20 cellular contexts compared by ENCODE assay signal in genomic region chr9:134331186-134332025, GRCh38. TPM values are rescaled to one million over a fixed set of nuclear protein-coding genes. Genes with fewer than 3 reads are reported as not detected.
A peak's percentile ranks its signal among the peaks of the same experiment; 100 is the strongest.
DNase-seq lines count a peak whose midpoint lies in the region; ATAC-seq, FAIRE-seq and TF ChIP-seq lines count a peak whose summit lies in the region.
"Had no signal": no experiment of that assay in that cellular context is flagged by ENCODE, and none has a peak within 500 bp of the region (broad histone marks: within the 10 kb centered on the region; RNA-seq: fewer than 3 reads in every experiment).

No MANE protein-coding gene starts in this region.

- no peak overlapping the region for H2AFZ ChIP-seq in astrocyte (ENCODE audit: low read depth, low read length)
- H2AFZ ChIP-seq in HepG2 (ENCODE audit: low read length): no peak overlapping the region

- in situ Hi-C loops in HepG2 (cut with HindIII; ENCODE audit: extremely low pct_ligation_motif_present, low pct_unique_long_range_greater_than_20kb): loop anchor here (10.0 kb wide), 1 partner anchor 267 kb away; the partner anchor contains the start of gene BRD3

- 91% methylated on average over 17 of the region's 30 CpGs for WGBS in HepG2 (ENCODE audit: low lambda C conversion rate)

- no peak for TF ChIP-seq POLR2A in HepG2 (IDR thresholded peaks at IDR 0.05; ENCODE audit: insufficient read depth in 1 of 2, low read depth in 2 of 2, low read length in 2 of 2)

- no peaks in the 10 kb centered on the region for H3K27me3 Mint-ChIP-seq in astrocyte (ENCODE audit: low read depth, unreplicated experiment)
- H3K27me3 Mint-ChIP-seq in Caco-2 (ENCODE audit: insufficient read depth, unreplicated experiment): no peaks in the 10 kb centered on the region
- H3K27me3 Mint-ChIP-seq: activated T-helper 17 cell treated with anti-CD3 and anti-CD28 coated beads, Interleukin-2, amount 50 U/mL, for 72 hours; naive thymus-derived CD8-positive, alpha-beta T cell had no signal

- H4K20me1 ChIP-seq in astrocyte (ENCODE audit: insufficient read depth, low read length): peaks cover 95% of the 10 kb centered on the region
- H4K20me1 ChIP-seq in HepG2 (ENCODE audit: insufficient read depth, low read length): peaks cover 57% of the 10 kb centered on the region; the same call in 1 of the 2 replicates

- FAIRE-seq in astrocyte (lab: Jason Lieb, UNC): no peak
- no peak for FAIRE-seq in HepG2 (lab: Jason Lieb, UNC)
- FAIRE-seq: D721Med, frontal cortex had no signal

- no peaks in the 10 kb centered on the region for H3K36me3 Mint-ChIP-seq in astrocyte (ENCODE audit: low read depth, unreplicated experiment)
- no peaks in the 10 kb centered on the region for H3K36me3 Mint-ChIP-seq in Caco-2 (ENCODE audit: insufficient read depth, unreplicated experiment)
- H3K36me3 Mint-ChIP-seq: naive thymus-derived CD8-positive, alpha-beta T cell had no signal

- POLR2A ChIA-PET in HEK293 (lab: Yijun Ruan, JAX) (no interaction called here), HepG2 (lab: Yijun Ruan, JAX) (no interaction called here), Caco-2 (lab: Charles Lee) (no interaction called here)

- TF ChIP-seq CTCF in HEK293 (tag by site-specific recombination; IDR thresholded peaks at IDR 0.05) (no peak), astrocyte (IDR thresholded peaks at IDR 0.05; ENCODE audit: insufficient read depth, low read depth, low read length) (no peak), HepG2 (CRISPR knock-in tag; IDR thresholded peaks at IDR 0.05) (no peak), Caco-2 (IDR thresholded peaks at IDR 0.05; ENCODE audit: insufficient read depth in 1 of 2, low read depth in 1 of 2, low read length in 1 of 2, severe bottlenecking in 1 of 2, unreplicated experiment in 1 of 2) (no peak)

- TF ChIP-seq EP300 in HepG2 (IDR thresholded peaks at IDR 0.05; ENCODE audit: low read depth in 2 of 2, low read length in 2 of 2): no peak
- no peak for TF ChIP-seq EP300 in HepG2 (CRISPR knock-in tag; IDR thresholded peaks at IDR 0.05; ENCODE audit: borderline replicate concordance)

- H3K27ac ChIP-seq in HEK293 (ENCODE audit: extremely low read depth, low read depth, low read length) (no peak overlapping the region), astrocyte (ENCODE audit: low read depth, low read length) (no peak overlapping the region), HepG2 (ENCODE audit: extremely low read length, insufficient read depth, low read length) (peak overlapping the region; percentile 74), skeletal muscle tissue (ENCODE audit: low read depth, low read length) (no peak overlapping the region)
- H3K27ac ChIP-seq: lower lobe of right lung had no signal

- no peak for TF ChIP-seq RAD21 in HepG2 (CRISPR knock-in tag; IDR thresholded peaks at IDR 0.05)

- H3K4me1 Mint-ChIP-seq in astrocyte (ENCODE audit: low read depth, unreplicated experiment) (peaks cover 17% of the 10 kb centered on the region), Caco-2 (ENCODE audit: low read depth, unreplicated experiment) (peaks cover 8% of the 10 kb centered on the region)
- H3K4me1 Mint-ChIP-seq: activated T-helper 17 cell treated with anti-CD3 and anti-CD28 coated beads, Interleukin-2, amount 50 U/mL, for 72 hours had no signal

- intact Hi-C loops in HepG2 (cut with micrococcal nuclease; ENCODE audit: unreplicated experiment) (loop anchor here (2.0 kb wide), 1 partner anchor 103 kb away; no protein-coding TSS in a partner anchor), Caco-2 (cut with micrococcal nuclease; ENCODE audit: unreplicated experiment) (no loop called here)

- H3K79me2 ChIP-seq in astrocyte (ENCODE audit: insufficient read depth, low read length): peaks cover 97% of the 10 kb centered on the region
- H3K79me2 ChIP-seq in HepG2 (ENCODE audit: insufficient read depth, low read length): peaks cover 94% of the 10 kb centered on the region

- H3K27me3 ChIP-seq in astrocyte (ENCODE audit: insufficient read depth, low read length) (no peaks in the 10 kb centered on the region), HepG2 (ENCODE audit: control insufficient read depth in 1 of 2, insufficient read depth in 2 of 2, low read length in 2 of 2) (no peaks in the 10 kb centered on the region; a peak in 1 of 5 replicates), skeletal muscle tissue (ENCODE audit: control insufficient read depth in 3 of 3, insufficient read depth in 3 of 3, low read length in 3 of 3) (no peaks in the 10 kb centered on the region), Caco-2 (replicated peaks; ENCODE audit: control insufficient read depth, insufficient read depth, low read length) (no peaks in the 10 kb centered on the region)

- H3K4me3 ChIP-seq in HEK293 (ENCODE audit: low read depth, low read length) (no peak overlapping the region), astrocyte (ENCODE audit: insufficient read depth, low read depth, low read length) (no peak overlapping the region), HepG2 (replicated peaks in 1 of 3; ENCODE audit: insufficient read depth in 1 of 3, low read depth in 2 of 3, low read length in 3 of 3) (peak overlapping the region in 1 of 3 experiments; percentile 67; a peak in 1 of 6 replicates), skeletal muscle tissue (ENCODE audit: low read length in 3 of 3) (peak overlapping the region in 1 of 3 donors; percentile 22), Caco-2 (ENCODE audit: low read depth, low read length) (no peak overlapping the region)
- H3K4me3 ChIP-seq: lower lobe of right lung had no signal

- H3K9ac ChIP-seq in astrocyte (ENCODE audit: low read length) (no peak overlapping the region), HepG2 (ENCODE audit: insufficient read depth, low read depth, low read length) (no peak overlapping the region), skeletal muscle tissue (ENCODE audit: low read depth in 1 of 3, low read length in 3 of 3) (peak overlapping the region; percentile 90 to 95 (median 90))

- no peaks in the 10 kb centered on the region for H3K4me1 ChIP-seq in HEK293 (ENCODE audit: control insufficient read depth, insufficient read depth, low read length)
- peaks cover 22% of the 10 kb centered on the region for H3K4me1 ChIP-seq in astrocyte (ENCODE audit: insufficient read depth, low read length)
- peaks cover 85% of the 10 kb centered on the region for H3K4me1 ChIP-seq in HepG2 (ENCODE audit: insufficient read depth, low read length)
- peaks cover 92 to 94% (median 92%) of the 10 kb centered on the region in 3 donors for H3K4me1 ChIP-seq in skeletal muscle tissue (ENCODE audit: control insufficient read depth in 3 of 3, insufficient read depth in 3 of 3, low read length in 3 of 3)
- H3K4me1 ChIP-seq in Caco-2: peaks cover 51% of the 10 kb centered on the region

- ATAC-seq in HepG2: no peak
- no peak for ATAC-seq in left lobe of liver
- no peak for ATAC-seq in HG02623 (IDR thresholded peaks at IDR 0.05; ENCODE audit: unreplicated experiment)
- ATAC-seq: activated T-helper 17 cell treated with anti-CD3 and anti-CD28 coated beads, Interleukin-2, amount 50 U/mL, for 72 hours; lower lobe of right lung; naive thymus-derived CD8-positive, alpha-beta T cell; sciatic nerve had no signal

- H3K9me3 Mint-ChIP-seq in astrocyte (ENCODE audit: unreplicated experiment) (no peaks in the 10 kb centered on the region), Caco-2 (ENCODE audit: unreplicated experiment) (no peaks in the 10 kb centered on the region)
- H3K9me3 Mint-ChIP-seq: activated T-helper 17 cell treated with anti-CD3 and anti-CD28 coated beads, Interleukin-2, amount 50 U/mL, for 72 hours; naive thymus-derived CD8-positive, alpha-beta T cell; T-helper 1 cell treated with Interleukin-12 subunit alpha and Interleukin-12 subunit beta and Interleukin-4 antibody, amounts not matched to agents 30 μg/mL and 1 μg/mL, for 36 hours had no signal

- no TSS peak for BruUV-seq in HepG2 (replicated peaks; lab: Mats Ljungman, UMichigan)
- no TSS peak for BruUV-seq in Caco-2 (replicated peaks; lab: Mats Ljungman, UMichigan)

- H3K9me3 ChIP-seq in HEK293 (ENCODE audit: control insufficient read depth, insufficient read depth, low read depth, low read length) (no peaks in the 10 kb centered on the region), astrocyte (ENCODE audit: insufficient read depth, low read depth, low read length) (no peaks in the 10 kb centered on the region), HepG2 (ENCODE audit: low read length) (no peaks in the 10 kb centered on the region), skeletal muscle tissue (ENCODE audit: control insufficient read depth in 3 of 3, low read length in 3 of 3) (no peaks in the 10 kb centered on the region), Caco-2 (no peaks in the 10 kb centered on the region)
- H3K9me3 ChIP-seq: lower lobe of right lung had no signal

- peak overlapping the region; percentile 6 for H3K4me3 Mint-ChIP-seq in astrocyte (ENCODE audit: unreplicated experiment)
- H3K4me3 Mint-ChIP-seq in Caco-2 (ENCODE audit: unreplicated experiment): no peak overlapping the region
- H3K4me3 Mint-ChIP-seq: activated T-helper 17 cell treated with anti-CD3 and anti-CD28 coated beads, Interleukin-2, amount 50 U/mL, for 72 hours; T-helper 1 cell treated with Interleukin-12 subunit alpha and Interleukin-12 subunit beta and Interleukin-4 antibody, amounts not matched to agents 30 μg/mL and 1 μg/mL, for 36 hours had no signal

- H3K4me2 ChIP-seq in astrocyte (ENCODE audit: low read length) (no peak overlapping the region), HepG2 (ENCODE audit: low read depth, low read length) (peak overlapping the region; percentile 82)

- H3K36me3 ChIP-seq in HEK293 (ENCODE audit: control insufficient read depth in 2 of 2, insufficient read depth in 1 of 2, low read length in 2 of 2) (no peaks in the 10 kb centered on the region), astrocyte (ENCODE audit: insufficient read depth, low read length) (no peaks in the 10 kb centered on the region), HepG2 (replicated peaks in 1 of 2; ENCODE audit: control insufficient read depth in 1 of 2, insufficient read depth in 2 of 2, low read length in 2 of 2) (peaks cover 0 to 3% of the 10 kb centered on the region in 2 experiments; a peak in 2 of 5 replicates), skeletal muscle tissue (ENCODE audit: control insufficient read depth in 3 of 3, insufficient read depth in 3 of 3, low read length in 3 of 3) (no peaks in the 10 kb centered on the region), Caco-2 (ENCODE audit: control insufficient read depth, insufficient read depth, low read length) (no peaks in the 10 kb centered on the region; the same call in 1 of the 2 replicates)
- H3K36me3 ChIP-seq: lower lobe of right lung had no signal

- DNase-seq in astrocyte (ENCODE audit: low read depth) (no peak), HepG2 (ENCODE audit: low spot score) (no peak), Caco-2 (no peak), left lobe of liver (ENCODE audit: low spot score) (no peak)
- DNase-seq: activated CD4-positive, CD25-positive, alpha-beta regulatory T cell; AML-193; HCEC 1CT; IMR-90; lower lobe of right lung; naive thymus-derived CD8-positive, alpha-beta T cell; NCI-H1048; stimulated activated CD4-positive, alpha-beta T cell treated with anti-CD3 and anti-CD28 coated beads, Interleukin-2, amount 100 ng/mL, for 24 hours had no signal

- H3K27ac Mint-ChIP-seq in astrocyte (ENCODE audit: unreplicated experiment) (no peak overlapping the region), Caco-2 (ENCODE audit: unreplicated experiment) (no peak overlapping the region)
- H3K27ac Mint-ChIP-seq: activated T-helper 17 cell treated with anti-CD3 and anti-CD28 coated beads, Interleukin-2, amount 50 U/mL, for 72 hours; naive thymus-derived CD8-positive, alpha-beta T cell; T-helper 1 cell treated with Interleukin-12 subunit alpha and Interleukin-12 subunit beta and Interleukin-4 antibody, amounts not matched to agents 30 μg/mL and 1 μg/mL, for 36 hours had no signal

- CTCF ChIA-PET in HEK293 (lab: Yijun Ruan, JAX) (interaction anchor here (0.6 kb wide), 3 partner anchors 27 to 438 kb away, joined by 3 to 8 read pairs (median 3); no protein-coding TSS in a partner anchor), HepG2 (lab: Yijun Ruan, JAX; ENCODE audit: low intra/inter-chr PET ratio, low total read pairs) (no interaction called here), Caco-2 (lab: Charles Lee) (no interaction called here)

RNA-seq across cellular contexts. Expression of gene RXRA, which starts 5.2 kb away (rescaled TPM):
- total RNA-seq in astrocyte: 33.4 and 33.7 TPM in 2 replicates
- 19.2 and 29.2 TPM in 2 replicates for total RNA-seq in HepG2 (2016; rRNA removed; fragmentation: Illumina TruSeq; extraction: Trizol)
- total RNA-seq in HepG2 (2016; cell fraction: cytosol; rRNA removed; fragmentation: Illumina TruSeq; extraction: Trizol; ENCODE audit: low read depth): 24.1 and 24.5 TPM in 2 replicates
- 16.2 and 29.2 TPM in 2 replicates for total RNA-seq in HepG2 (2016; cell fraction: insoluble cytoplasmic fraction; rRNA removed; fragmentation: Illumina TruSeq; extraction: Trizol)
- 50.6 and 51.0 TPM in 2 replicates for total RNA-seq in HepG2 (2016; cell fraction: membrane; rRNA removed; fragmentation: Illumina TruSeq; extraction: Trizol)
- 14.5 and 14.9 TPM in 2 replicates for total RNA-seq in HepG2 (2016; cell fraction: nucleus; rRNA removed; fragmentation: Illumina TruSeq; extraction: Trizol)
- 18.9 and 23.8 TPM in 2 replicates for polyA plus RNA-seq in HepG2 (2011; rRNA removed)
- 20.3 and 28.6 TPM in 2 replicates for polyA plus RNA-seq in HepG2 (2011; cell fraction: cytosol; rRNA removed)
- 25.5 and 28.6 TPM in 2 replicates for polyA plus RNA-seq in HepG2 (2011; cell fraction: nucleus; rRNA removed)
- polyA plus RNA-seq in HepG2 (2012): 42.6 and 48.4 TPM in 2 replicates
- polyA plus RNA-seq in HepG2 (2016; cell fraction: cytosol; fragmentation: Illumina TruSeq; extraction: Trizol; ENCODE audit: low read depth): 68.3 and 74.3 TPM in 2 replicates
- polyA plus RNA-seq in HepG2 (2016; cell fraction: insoluble cytoplasmic fraction; fragmentation: Illumina TruSeq; extraction: Trizol; ENCODE audit: low read depth): 28.2 and 39.1 TPM in 2 replicates
- polyA plus RNA-seq in HepG2 (2016; cell fraction: membrane; fragmentation: Illumina TruSeq; extraction: Trizol; ENCODE audit: low read depth): 81.0 and 95.6 TPM in 2 replicates
- polyA plus RNA-seq in HepG2 (2016; cell fraction: nucleus; fragmentation: Illumina TruSeq; extraction: Trizol; ENCODE audit: insufficient read depth, low read depth): 27.8 and 30.7 TPM in 2 replicates
- polyA minus RNA-seq in HepG2 (2011; rRNA and poly(A)+ RNA removed; ENCODE audit: low replicate concordance): 26.4 and 69.1 TPM in 2 replicates
- polyA minus RNA-seq in HepG2 (2011; cell fraction: cytosol; rRNA and poly(A)+ RNA removed): 27.2 and 30.5 TPM in 2 replicates
- polyA minus RNA-seq in HepG2 (2011; cell fraction: nucleus; rRNA and poly(A)+ RNA removed): 13.6 and 15.8 TPM in 2 replicates
- total RNA-seq in skeletal muscle tissue: 11.5 TPM
- total RNA-seq in Caco-2 (2022): 63.8 and 69.1 TPM in 2 replicates
- total RNA-seq in left lobe of liver: 163 TPM

Comparison
In these comparisons a context has a peak if more than half of its experiments do, and no peak if none do; other contexts are left out.
1. H3K9ac ChIP-seq: peak in skeletal muscle tissue (3 of 3); none in astrocyte (single experiment) and HepG2 (single experiment).
2. Of the 63 proteins assayed by ChIP-seq in both HepG2 and HEK293: peak only in HepG2: none; only in HEK293: ZBTB20; in both: none; in neither: 62.